In the genomic region with DNA sequence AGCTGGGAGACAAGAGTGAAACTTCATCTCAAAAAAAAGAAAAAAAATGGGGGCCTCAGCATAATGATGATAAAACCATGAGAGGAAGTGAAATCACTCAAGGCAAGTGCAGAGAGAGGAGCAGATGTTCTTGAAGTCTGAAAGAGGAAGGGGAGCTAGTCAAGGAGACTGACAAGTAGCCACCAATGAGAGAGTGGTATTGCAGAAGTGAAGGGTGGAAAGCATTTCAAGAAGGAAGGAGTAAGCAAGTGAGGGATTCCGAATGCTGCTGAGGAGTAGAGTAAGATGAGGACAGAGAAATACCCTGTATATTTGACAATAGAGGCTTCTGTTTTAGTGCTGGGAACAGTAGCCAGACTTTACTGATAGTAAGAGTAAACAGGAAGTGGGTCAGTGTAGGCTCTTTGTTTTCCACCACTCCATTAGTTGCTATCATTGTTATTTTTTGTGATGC, we compare ENCODE assay signal across 9 cellular contexts. TPM values are rescaled to one million over a fixed set of nuclear protein-coding genes. Genes with fewer than 3 reads are reported as not detected.
A peak's percentile ranks its signal among the peaks of the same experiment; 100 is the strongest.
DNase-seq lines count a peak whose midpoint lies in the region; ATAC-seq and TF ChIP-seq lines count a peak whose summit lies in the region.
"Had no signal": no experiment of that assay in that cellular context is flagged by ENCODE, and none has a peak within 500 bp of the region (broad histone marks: within the 10 kb centered on the region; RNA-seq: fewer than 3 reads in every experiment).

No MANE protein-coding gene starts in this region.

- H3K9me3 ChIP-seq in Peyer's patch = no peaks in the 10 kb centered on the region

- H3K79me1 ChIP-seq in mesendoderm (ENCODE audit: low read length) = no peaks in the 10 kb centered on the region

- peaks cover 4% of the 10 kb centered on the region for H3K27me3 Mint-ChIP-seq in activated naive CD4-positive, alpha-beta T cell treated with anti-CD3 and anti-CD28 coated beads, Interleukin-2, amount 10 ng/mL, durations not matched to agents 7 days and 5 days

- H3K4me3 Mint-ChIP-seq in activated naive CD4-positive, alpha-beta T cell treated with anti-CD3 and anti-CD28 coated beads, Interleukin-2, amount 10 ng/mL, durations not matched to agents 7 days and 5 days = no peak overlapping the region

- no peak overlapping the region for H2BK5ac ChIP-seq in mesendoderm (ENCODE audit: low read length)

- H3K4me3 ChIP-seq in Peyer's patch = no peak overlapping the region
- no peak overlapping the region for H3K4me3 ChIP-seq in mesendoderm (ENCODE audit: low read length)

- H3K4ac ChIP-seq in mesendoderm (ENCODE audit: low read depth, low read length) = no peak overlapping the region

- no peak for DNase-seq in activated naive CD4-positive, alpha-beta T cell treated with anti-CD3 and anti-CD28 coated beads, Interleukin-2, amount 10 ng/mL, durations not matched to agents 7 days and 5 days
- DNase-seq in activated naive CD4-positive, alpha-beta T cell treated with anti-CD3 and anti-CD28 coated beads, Interleukin-2, amount 50 U/mL, for 72 hours (ENCODE audit: low spot score in 2 of 2) = no peak
- DNase-seq in Peyer's patch = no peak
- DNase-seq in mesendoderm = no peak
- DNase-seq in left lobe of liver (ENCODE audit: low spot score) = no peak
- DNase-seq in NCI-H2081 (lab: John Stamatoyannopoulos, UW) = no peak
- DNase-seq in NCI-H69 (lab: John Stamatoyannopoulos, UW) = no peak

- H3K4me1 Mint-ChIP-seq in activated naive CD4-positive, alpha-beta T cell treated with anti-CD3 and anti-CD28 coated beads, Interleukin-2, amount 10 ng/mL, durations not matched to agents 7 days and 5 days = peaks cover 43% of the 10 kb centered on the region

- no peak overlapping the region for H3K9ac ChIP-seq in mesendoderm (ENCODE audit: low read length)

- CTCF ChIA-PET in activated naive CD4-positive, alpha-beta T cell treated with anti-CD3 and anti-CD28 coated beads, Interleukin-2, amount 10 ng/mL, durations not matched to agents 7 days and 5 days (lab: Charles Lee) = interaction anchor here (1.0 kb wide), 1 partner anchor 13 kb away, joined by 4 read pairs; no protein-coding TSS in a partner anchor

- peaks cover 5% of the 10 kb centered on the region for H3K79me2 ChIP-seq in mesendoderm (ENCODE audit: control insufficient read depth, insufficient read depth, low read length)

- WGBS in mesendoderm (ENCODE audit: extremely low coverage, insufficient coverage, low lambda C conversion rate) = no CpG with 5 or more reads among the region's 1 CpG

- no peak overlapping the region for H3K23ac ChIP-seq in mesendoderm (ENCODE audit: low read length)

- peak overlapping the region; percentile 84 for H3K27ac Mint-ChIP-seq in activated naive CD4-positive, alpha-beta T cell treated with anti-CD3 and anti-CD28 coated beads, Interleukin-2, amount 10 ng/mL, durations not matched to agents 7 days and 5 days
- H3K27ac Mint-ChIP-seq in activated naive CD4-positive, alpha-beta T cell treated with anti-CD3 and anti-CD28 coated beads, Interleukin-2, amount 50 U/mL, for 72 hours = peak overlapping the region in 1 of 2 donors; percentile 15

- no peak overlapping the region for H4K5ac ChIP-seq in mesendoderm (ENCODE audit: low read length)

- H2AK5ac ChIP-seq in mesendoderm (ENCODE audit: low read length) = no peak overlapping the region

- H3K27me3 ChIP-seq in Peyer's patch = no peaks in the 10 kb centered on the region
- no peaks in the 10 kb centered on the region for H3K27me3 ChIP-seq in mesendoderm (ENCODE audit: insufficient read depth, low read length, poor library complexity)

- no peak for TF ChIP-seq CTCF in Peyer's patch (IDR thresholded peaks at IDR 0.05)

- no peak overlapping the region for H2BK120ac ChIP-seq in mesendoderm (ENCODE audit: low read depth, low read length)

- no peaks in the 10 kb centered on the region for H3K9me3 Mint-ChIP-seq in activated naive CD4-positive, alpha-beta T cell treated with anti-CD3 and anti-CD28 coated beads, Interleukin-2, amount 10 ng/mL, durations not matched to agents 7 days and 5 days
- peaks cover 0 to 4% of the 10 kb centered on the region in 2 donors for H3K9me3 Mint-ChIP-seq in activated naive CD4-positive, alpha-beta T cell treated with anti-CD3 and anti-CD28 coated beads, Interleukin-2, amount 50 U/mL, for 72 hours

- H3K56ac ChIP-seq in mesendoderm (ENCODE audit: low read length) = no peak overlapping the region

- no peak overlapping the region for H4K8ac ChIP-seq in mesendoderm (ENCODE audit: low read depth, low read length)

- H3K18ac ChIP-seq in mesendoderm (ENCODE audit: low read length) = peak overlapping the region; percentile 1

- H3K36me3 ChIP-seq in Peyer's patch (peaks cover 0 to 15% (median 0%) of the 10 kb centered on the region in 3 donors), mesendoderm (ENCODE audit: control insufficient read depth, insufficient read depth, low read length) (no peaks in the 10 kb centered on the region)

- no peak for ATAC-seq in activated naive CD4-positive, alpha-beta T cell treated with anti-CD3 and anti-CD28 coated beads, Interleukin-2, amount 50 U/mL, for 72 hours
- ATAC-seq in HG02943 (IDR thresholded peaks at IDR 0.05; ENCODE audit: low read depth, unreplicated experiment) (peak; percentile 74), left lobe of liver (no peak)

- TF ChIP-seq POLR2A in Peyer's patch (IDR thresholded peaks at IDR 0.05) = no peak

- H3K27ac ChIP-seq in Peyer's patch (peak overlapping the region; percentile 5 to 64 (median 36)), mesendoderm (ENCODE audit: low read depth, low read length) (no peak overlapping the region)
- H3K27ac ChIP-seq: C4-2B had no signal

- H3K4me2 ChIP-seq in mesendoderm (ENCODE audit: low read length) = no peak overlapping the region

- no peak overlapping the region for H2BK15ac ChIP-seq in mesendoderm (replicated peaks; ENCODE audit: low read depth)

- H3K4me1 ChIP-seq in Peyer's patch (peaks cover 0 to 23% (median 4%) of the 10 kb centered on the region in 4 donors), mesendoderm (ENCODE audit: control insufficient read depth, low read depth, low read length) (no peaks in the 10 kb centered on the region)

- H3K36me3 Mint-ChIP-seq in activated naive CD4-positive, alpha-beta T cell treated with anti-CD3 and anti-CD28 coated beads, Interleukin-2, amount 10 ng/mL, durations not matched to agents 7 days and 5 days = peaks cover 33% of the 10 kb centered on the region
- H3K36me3 Mint-ChIP-seq in activated naive CD4-positive, alpha-beta T cell treated with anti-CD3 and anti-CD28 coated beads, Interleukin-2, amount 50 U/mL, for 72 hours = peaks cover 6 to 12% of the 10 kb centered on the region in 2 donors

RNA-seq across cellular contexts. Expression of gene TATDN3, which starts 2.9 kb away (rescaled TPM):
- 10 to 100 TPM; 12.2 to 12.9 TPM for total RNA-seq in activated naive CD4-positive, alpha-beta T cell treated with anti-CD3 and anti-CD28 coated beads, Interleukin-2, amount 50 U/mL, for 72 hours
- total RNA-seq in Peyer's patch (10 to 100 TPM in 2 of 4 donors, 1 to 10 TPM in 2; 5.8 to 22.3 (median 12.8) TPM), left lobe of liver (7.7 TPM)
- polyA plus RNA-seq in mesendoderm (2013, experiment 1 of 2) = 9.4 TPM
- 9.0 TPM for polyA plus RNA-seq in mesendoderm (2013, experiment 2 of 2)

RNA-seq across cellular contexts. Expression of gene NSL1, which starts 3.0 kb away (rescaled TPM):
- 10 to 100 TPM; 27.8 to 33.8 TPM for total RNA-seq in activated naive CD4-positive, alpha-beta T cell treated with anti-CD3 and anti-CD28 coated beads, Interleukin-2, amount 50 U/mL, for 72 hours
- total RNA-seq in Peyer's patch (10 to 100 TPM; 29.2 to 61.9 (median 39.0) TPM), left lobe of liver (17.8 TPM)
- polyA plus RNA-seq in mesendoderm (2013, experiment 1 of 2) = 34.4 TPM
- polyA plus RNA-seq in mesendoderm (2013, experiment 2 of 2) = 36.3 TPM

RNA-seq across cellular contexts. Expression of gene SPATA45, which starts 52.9 kb away (rescaled TPM):
- not detected for total RNA-seq in activated naive CD4-positive, alpha-beta T cell treated with anti-CD3 and anti-CD28 coated beads, Interleukin-2, amount 50 U/mL, for 72 hours
- total RNA-seq in Peyer's patch (not detected), left lobe of liver (not detected)
- polyA plus RNA-seq in mesendoderm (2013, experiment 1 of 2) = 0.28 TPM
- polyA plus RNA-seq in mesendoderm (2013, experiment 2 of 2) = 0.21 TPM
